Comparison of ENCODE assay signal across 8 cellular contexts in the genomic region with DNA sequence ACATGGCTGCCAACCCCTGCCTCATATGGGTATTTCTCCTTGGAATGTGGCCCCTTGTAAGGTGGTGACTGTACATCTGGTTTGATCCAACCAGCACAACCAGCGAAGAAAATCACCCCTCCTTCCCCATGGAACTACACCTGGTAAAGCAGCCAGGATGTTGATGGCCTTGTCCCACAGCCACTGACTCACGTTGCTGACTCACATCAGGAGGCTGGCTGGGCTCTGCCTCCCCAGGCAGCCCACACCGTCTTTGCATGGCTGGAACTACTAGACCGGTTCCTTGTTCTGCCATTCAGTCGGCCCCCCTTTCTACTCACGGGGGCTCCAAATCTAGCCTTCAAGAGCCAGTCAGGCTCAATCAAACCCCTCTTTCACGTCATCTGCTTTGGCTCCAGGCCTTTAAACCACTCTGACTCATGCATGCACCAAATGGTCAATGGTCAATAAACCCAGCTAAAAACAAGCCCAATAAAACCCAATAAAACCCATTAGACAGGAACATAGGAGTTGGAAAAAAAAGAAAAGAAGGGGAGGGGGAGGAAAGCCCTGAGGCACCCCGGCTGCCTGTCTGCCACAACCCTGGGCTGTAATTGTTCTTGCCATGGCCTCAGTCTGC.
DNase-seq lines count a peak whose midpoint lies in the region; ATAC-seq, FAIRE-seq and TF ChIP-seq lines count a peak whose summit lies in the region.

No MANE protein-coding gene starts in this region.

- H4K20me1 ChIP-seq in endothelial cell of umbilical vein (replicated peaks; ENCODE audit: control insufficient read depth, extremely low read depth, insufficient read depth, low read length), result no peaks in the 10 kb centered on the region

- peak overlapping the region; percentile 50 for H2AFZ ChIP-seq in endothelial cell of umbilical vein (ENCODE audit: low read depth, low read length)

- H3K4me3 ChIP-seq in endothelial cell of umbilical vein (replicated peaks in 1 of 3; ENCODE audit: insufficient read depth in 1 of 3, low read depth in 1 of 3, low read length in 3 of 3), result no peak overlapping the region
- no peak overlapping the region for H3K4me3 ChIP-seq in small intestine (ENCODE audit: low read depth in 1 of 2, low read length in 2 of 2)

- ATAC-seq in HG02840 (IDR thresholded peaks at IDR 0.05; ENCODE audit: low FRiP score, unreplicated experiment), result no peak

- BruUV-seq in endothelial cell of umbilical vein (replicated peaks; lab: Mats Ljungman, UMichigan), result TSS peak; percentile 11

- H3K9me3 ChIP-seq in endothelial cell of umbilical vein (replicated peaks; ENCODE audit: control insufficient read depth, insufficient read depth, low read length) (no peaks in the 10 kb centered on the region), small intestine (ENCODE audit: control insufficient read depth, low read depth) (no peaks in the 10 kb centered on the region)

- FAIRE-seq in RCC 7860 (lab: Jason Lieb, UNC) (peak; percentile 99), endothelial cell of umbilical vein (lab: Jason Lieb, UNC) (peak; percentile 98), small intestine (lab: Jason Lieb, UNC) (no peak)

- intact Hi-C loops in endothelial cell of umbilical vein (cut with micrococcal nuclease), result loop anchor here (1.0 kb wide), 4 partner anchors 11 to 142 kb away; no protein-coding TSS in a partner anchor

- dilution Hi-C loops in endothelial cell of umbilical vein (cut with MboI; ENCODE audit: extremely low pct_ligation_motif_present, low sequenced_read_pairs), result no loop called here

- peaks cover 38% of the 10 kb centered on the region for H3K4me1 ChIP-seq in endothelial cell of umbilical vein (ENCODE audit: control insufficient read depth, extremely low read depth, insufficient read depth, low read length)
- no peaks in the 10 kb centered on the region for H3K4me1 ChIP-seq in small intestine (ENCODE audit: control insufficient read depth in 2 of 2, insufficient read depth in 1 of 2, low read depth in 1 of 2, low read length in 1 of 2)

- WGBS in small intestine, 3 donors, result 63 to 72% (median 67%) methylated on average over 8 of the region's 8 CpGs

- no peaks in the 10 kb centered on the region for H3K79me2 ChIP-seq in endothelial cell of umbilical vein (ENCODE audit: control insufficient read depth, insufficient read depth, low read length)

- H3K27ac ChIP-seq in endothelial cell of umbilical vein (ENCODE audit: insufficient read depth, low read depth, low read length) (peak overlapping the region; percentile 76), small intestine (ENCODE audit: low read depth in 1 of 2, low read length in 1 of 2) (peak overlapping the region in 1 of 2 donors; percentile 40)

- H3K36me3 ChIP-seq in endothelial cell of umbilical vein (ENCODE audit: control insufficient read depth in 2 of 2, extremely low read depth in 1 of 2, insufficient read depth in 2 of 2, low read length in 2 of 2) (no peaks in the 10 kb centered on the region), small intestine (ENCODE audit: control insufficient read depth in 2 of 2, insufficient read depth in 2 of 2, low read length in 2 of 2) (peaks cover 0 to 2% of the 10 kb centered on the region in 2 donors)

- TF ChIP-seq POLR2A in endothelial cell of umbilical vein (IDR thresholded peaks at IDR 0.05; ENCODE audit: low read depth, low read length), result no peak

- H3K4me2 ChIP-seq in endothelial cell of umbilical vein (ENCODE audit: insufficient read depth, low read length), result no peak overlapping the region

- H3K9ac ChIP-seq in endothelial cell of umbilical vein (replicated peaks; ENCODE audit: extremely low read depth, insufficient read depth, low read length), result no peak overlapping the region

- no peaks in the 10 kb centered on the region for H3K9me1 ChIP-seq in endothelial cell of umbilical vein (replicated peaks; ENCODE audit: control insufficient read depth, extremely low read depth, insufficient read depth, low read length)

- in situ Hi-C loops in GM13976 (cut with MboI; ENCODE audit: low sequenced_read_pairs, unreplicated experiment), result no loop called here

- peak; percentile 50 for DNase-seq in GM13976 (ENCODE audit: low spot score)
- peak; percentile 100 for DNase-seq in RCC 7860 (ENCODE audit: low spot score)
- peak; percentile 92 for DNase-seq in endothelial cell of umbilical vein (ENCODE audit: low read depth, low spot score)
- peak; percentile 33 for DNase-seq in small intestine
- no peak for DNase-seq in NCI-H187 treated with DMSO at 0.1 percent for 48 hours (lab: John Stamatoyannopoulos, UW)
- DNase-seq in NK-92 (lab: John Stamatoyannopoulos, UW; ENCODE audit: unreplicated experiment), result no peak
- DNase-seq in GDM1 (lab: John Stamatoyannopoulos, UW), result no peak

- H3K27me3 ChIP-seq in endothelial cell of umbilical vein (ENCODE audit: control insufficient read depth in 2 of 2, insufficient read depth in 2 of 2, low read length in 2 of 2) (no peaks in the 10 kb centered on the region), small intestine (ENCODE audit: control insufficient read depth in 2 of 2, insufficient read depth in 2 of 2, low read length in 2 of 2) (no peaks in the 10 kb centered on the region)

- CTCF ChIA-PET in endothelial cell of umbilical vein (lab: Charles Lee), result interaction anchor here (1.3 to 10.3 kb wide), 2 partner anchors 9 to 16 kb away, joined by 5 to 129 read pairs; no protein-coding TSS in a partner anchor

- TF ChIP-seq CTCF in GM13976 (IDR thresholded peaks at IDR 0.05; ENCODE audit: borderline replicate concordance, control extremely low read depth, extremely low read depth, insufficient read depth, missing control alignments), result no peak
- TF ChIP-seq CTCF in endothelial cell of umbilical vein (IDR thresholded peaks at IDR 0.05; ENCODE audit: extremely low read depth in 1 of 2, insufficient read depth in 1 of 2, low read depth in 1 of 2, low read length in 2 of 2), result no peak

- POLR2A ChIA-PET in endothelial cell of umbilical vein (lab: Charles Lee), result no interaction called here

TF ChIP-seq in endothelial cell of umbilical vein, 7 proteins besides CTCF, POLR2A, EP300 and RAD21:
- peak; percentile 94 for TF ChIP-seq FOS (IDR thresholded peaks at IDR 0.05; ENCODE audit: borderline replicate concordance, insufficient read depth, low read length)
- no peak for TF ChIP-seq GATA2 (IDR thresholded peaks at IDR 0.05; ENCODE audit: insufficient read depth, insufficient read length, low read depth, low read length)
- peak; percentile 77 for TF ChIP-seq JUN (IDR thresholded peaks at IDR 0.05; ENCODE audit: borderline replicate concordance, insufficient read depth, insufficient read length, low read depth)
- TF ChIP-seq MYC (IDR thresholded peaks at IDR 0.05; ENCODE audit: low read depth, low read length), result no peak
- TF ChIP-seq POLR2AphosphoS5 (IDR thresholded peaks at IDR 0.05; ENCODE audit: insufficient read depth, low read depth, low read length), result peak; percentile 71
- TF ChIP-seq EZH2 (IDR thresholded peaks at IDR 0.05; ENCODE audit: borderline replicate concordance, low read depth, low read length, severe bottlenecking), result no peak
- TF ChIP-seq, protein P1, sequence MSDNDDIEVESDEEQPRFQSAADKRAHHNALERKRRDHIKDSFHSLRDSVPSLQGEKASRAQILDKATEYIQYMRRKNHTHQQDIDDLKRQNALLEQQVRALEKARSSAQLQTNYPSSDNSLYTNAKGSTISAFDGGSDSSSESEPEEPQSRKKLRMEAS (IDR thresholded peaks at IDR 0.05; ENCODE audit: insufficient read depth, insufficient read length), result no peak
TF ChIP-seq in endothelial cell of umbilical vein: peak in this region for 3.

Comparison
In these comparisons a context has a peak if more than half of its experiments do, and no peak if none do; other contexts are left out.
1. DNase-seq: peak in GM13976 (single experiment), RCC 7860 (single experiment), endothelial cell of umbilical vein (single experiment) and small intestine (single experiment); none in NCI-H187 treated with DMSO at 0.1 percent for 48 hours (single experiment), NK-92 (single experiment) and GDM1 (single experiment).